12 cellular contexts compared by ENCODE assay signal in the genomic region with DNA sequence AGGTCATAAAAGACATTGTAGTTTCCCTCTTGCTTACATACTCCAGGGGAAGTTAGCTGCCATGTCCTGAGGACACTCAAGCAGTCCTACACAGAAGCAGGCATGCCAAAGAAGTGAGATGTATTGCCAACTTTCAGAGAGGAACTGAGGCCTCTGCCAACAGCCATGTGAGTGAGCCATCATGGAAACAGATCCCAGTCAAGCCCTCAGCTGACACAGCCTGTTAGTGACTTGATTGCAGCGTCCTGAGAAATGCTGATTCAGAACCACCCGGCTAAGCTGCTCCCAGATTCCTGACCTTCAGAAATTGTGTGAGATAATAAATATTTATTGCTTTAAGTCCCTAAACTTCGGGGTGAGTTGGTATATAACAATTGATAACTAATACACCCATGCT. TPM values are rescaled to one million over a fixed set of nuclear protein-coding genes. Genes with fewer than 3 reads are reported as not detected.
A peak's percentile ranks its signal among the peaks of the same experiment; 100 is the strongest.
DNase-seq lines count a peak whose midpoint lies in the region; ATAC-seq, FAIRE-seq and TF ChIP-seq lines count a peak whose summit lies in the region.
"Had no signal": no experiment of that assay in that cellular context is flagged by ENCODE, and none has a peak within 500 bp of the region (broad histone marks: within the 10 kb centered on the region; RNA-seq: fewer than 3 reads in every experiment).

No MANE protein-coding gene starts in this region.

- no peak overlapping the region for H3K9ac ChIP-seq in MM.1S (ENCODE audit: low read length)
- no peak overlapping the region for H3K9ac ChIP-seq in K562 (ENCODE audit: insufficient read depth in 1 of 2, low read depth in 2 of 2, low read length in 2 of 2)

- no peak overlapping the region for H3K4me3 ChIP-seq in MM.1S (ENCODE audit: low read length)
- H3K4me3 ChIP-seq in K562, result no peak overlapping the region
- H3K4me3 ChIP-seq in thoracic aorta, result no peak overlapping the region

- in situ Hi-C loops in K562 (cut with MboI), result loop anchor here (10.0 kb wide), 1 partner anchor 330 kb away; no protein-coding TSS in a partner anchor

- H3K4me2 ChIP-seq in MM.1S (ENCODE audit: low read depth, low read length), result peak overlapping the region; percentile 40; the same call in 1 of the 2 replicates
- H3K4me2 ChIP-seq in K562 (ENCODE audit: insufficient read depth, low read length), result peak overlapping the region; percentile 36; the same call in 1 of the 2 replicates

- TF ChIP-seq CTCF in MM.1S (IDR thresholded peaks at IDR 0.05; ENCODE audit: low read length) (no peak), K562 (IDR thresholded peaks at IDR 0.05 in 2 of 3, conservative IDR thresholded peaks at IDR 0.05 in 1 of 3; ENCODE audit: insufficient read depth in 2 of 3, low read depth in 1 of 3, low read length in 3 of 3) (no peak), thoracic aorta (IDR thresholded peaks at IDR 0.05) (no peak)

- TF ChIP-seq EP300 in K562 (IDR thresholded peaks at IDR 0.05; ENCODE audit: low read length), result no peak

- peak; percentile 58 for FAIRE-seq in K562 (lab: Jason Lieb, UNC)

- 14% methylated on average over 3 of the region's 3 CpGs for WGBS in K562 (ENCODE audit: insufficient coverage, low coverage, missing lambda C conversion rate)

- no peaks in the 10 kb centered on the region for H3F3A ChIP-seq in MM.1S (ENCODE audit: insufficient read depth, low read length)

- POLR2A ChIA-PET in K562 (lab: Yijun Ruan, JAX), result interaction anchor here (0.7 kb wide), 1 partner anchor 588 kb away, joined by 3 read pairs; no protein-coding TSS in a partner anchor

- H3K9me1 ChIP-seq in K562 (ENCODE audit: control insufficient read depth, insufficient read depth, low read length), result no peaks in the 10 kb centered on the region

- no peak for TF ChIP-seq RAD21 in K562 (CRISPR knock-in tag; conservative IDR thresholded peaks at IDR 0.05 in 1 of 2, IDR thresholded peaks at IDR 0.05 in 1 of 2)

- H3K79me2 ChIP-seq in MM.1S (ENCODE audit: low read length) (no peaks in the 10 kb centered on the region), K562 (ENCODE audit: control insufficient read depth, insufficient read depth, low read length) (no peaks in the 10 kb centered on the region)

- H4K20me1 ChIP-seq in MM.1S (ENCODE audit: insufficient read depth, low read length) (no peaks in the 10 kb centered on the region), K562 (replicated peaks; ENCODE audit: control insufficient read depth, insufficient read depth, low read length) (no peaks in the 10 kb centered on the region)

- H3K9me2 ChIP-seq in MM.1S (replicated peaks; ENCODE audit: insufficient read depth, low read length), result no peaks in the 10 kb centered on the region

- ATAC-seq in K562 (peak; percentile 41), left colon (peak; percentile 39), thoracic aorta (ENCODE audit: insufficient number of reproducible peaks, low FRiP score, low read depth) (no peak)

- H3K27ac ChIP-seq in MM.1S (ENCODE audit: low read length), result no peak overlapping the region
- no peak overlapping the region; the same call in 2 of the 3 replicates for H3K27ac ChIP-seq in K562 (ENCODE audit: extremely low read depth, low read depth, low read length)
- peak overlapping the region; percentile 63 for H3K27ac ChIP-seq in thoracic aorta

- H3K9me3 ChIP-seq in MM.1S (replicated peaks; ENCODE audit: insufficient read depth, low read length) (no peaks in the 10 kb centered on the region), K562 (replicated peaks; ENCODE audit: control insufficient read depth, insufficient read depth, low read depth, low read length) (no peaks in the 10 kb centered on the region), thoracic aorta (no peaks in the 10 kb centered on the region)

- no peak for TF ChIP-seq POLR2A in K562 (conservative IDR thresholded peaks at IDR 0.05)

- CTCF ChIA-PET in K562 (lab: Yijun Ruan, JAX; ENCODE audit: low intra/inter-chr PET ratio), result interaction anchor here (0.5 to 0.6 kb wide), 2 partner anchors 24 to 438 kb away, joined by 3 read pairs; no protein-coding TSS in a partner anchor

- H3K4me1 ChIP-seq in MM.1S (ENCODE audit: low read length) (peaks cover 6% of the 10 kb centered on the region), K562 (replicated peaks in 1 of 2; ENCODE audit: control insufficient read depth in 2 of 2, insufficient read depth in 2 of 2, low read length in 2 of 2) (peaks cover 14 to 32% of the 10 kb centered on the region in 2 experiments), thoracic aorta (ENCODE audit: control insufficient read depth in 1 of 2, low read depth in 2 of 2) (peaks cover 6 to 66% of the 10 kb centered on the region in 2 donors)

- peak overlapping the region; percentile 54; the same call in 1 of the 2 replicates for H2AFZ ChIP-seq in MM.1S (ENCODE audit: low read length)
- peak overlapping the region; percentile 76 for H2AFZ ChIP-seq in K562 (ENCODE audit: low read depth, low read length)

- intact Hi-C loops in K562 (cut with micrococcal nuclease), result loop anchor here (2.0 to 10.0 kb wide), 2 partner anchors 38 to 270 kb away; a partner anchor contains a TSS
- intact Hi-C loops in left colon (cut with DNase I, micrococcal nuclease), result no loop called here

- DNase-seq in MM.1S (no peak), K562 (ENCODE audit: extremely low read depth in 1 of 4, low spot score in 3 of 4) (peak in 2 of 4 experiments; percentile 14 to 29), left colon (no peak), thoracic aorta (ENCODE audit: low spot score) (no peak), NCI-H2227 treated with DMSO at 0.1 percent for 48 hours (lab: John Stamatoyannopoulos, UW) (no peak), DMS114 treated with DMSO at 0.1 percent for 48 hours (lab: John Stamatoyannopoulos, UW; ENCODE audit: unreplicated experiment) (no peak)
- no peak for DNase-seq in activated CD4-positive, CD25-positive, alpha-beta regulatory T cell (lab: John Stamatoyannopoulos, UW)
- DNase-seq: cortex of kidney had no signal

- no TSS peak for BruUV-seq in K562 (replicated peaks; lab: Mats Ljungman, UMichigan)

- H3K36me3 ChIP-seq in MM.1S (replicated peaks; ENCODE audit: insufficient read depth, low read length), result no peaks in the 10 kb centered on the region
- H3K36me3 ChIP-seq in K562 (ENCODE audit: control insufficient read depth, insufficient read depth, low read length), result no peaks in the 10 kb centered on the region
- no peaks in the 10 kb centered on the region for H3K36me3 ChIP-seq in thoracic aorta

- no peaks in the 10 kb centered on the region for H3K27me3 ChIP-seq in MM.1S (replicated peaks; ENCODE audit: insufficient read depth, low read length)
- no peaks in the 10 kb centered on the region for H3K27me3 ChIP-seq in K562 (ENCODE audit: control insufficient read depth in 2 of 2, insufficient read depth in 2 of 2, low read length in 2 of 2)
- H3K27me3 ChIP-seq in thoracic aorta (replicated peaks; ENCODE audit: insufficient read depth), result no peaks in the 10 kb centered on the region

RNA-seq across cellular contexts. Expression of a gene that starts 38.1 kb away (rescaled TPM):
- not detected in 2 replicates for total RNA-seq in K562 (2011; cell fraction: chromatin; rRNA removed; ENCODE audit: low replicate concordance)
- not detected in 2 replicates for total RNA-seq in K562 (2011; cell fraction: nucleolus; rRNA removed)
- total RNA-seq in K562 (2011; cell fraction: nucleoplasm; rRNA removed), result not detected in 2 replicates
- total RNA-seq in K562 (2014; rRNA removed) (0.12 TPM in 1 of 2 replicates, not detected in the other), K562 (2014; rRNA removed; fragmentation: Illumina TruSeq; extraction: Trizol) (0.11 TPM in 1 of 2 replicates, not detected in the other), K562 (2015; rRNA removed; fragmentation: Illumina TruSeq; extraction: Trizol) (0.14 TPM in 1 of 2 replicates, not detected in the other), K562 (2021) (not detected in 2 replicates), left colon (not detected), thoracic aorta (not detected)
- polyA plus RNA-seq in K562 (2011; rRNA removed) (0.15 TPM in 1 of 2 replicates, not detected in the other), K562 (2014; fragmentation: Illumina TruSeq; extraction: Trizol) (0.12 TPM in 1 of 2 replicates, not detected in the other), K562 (2014; fragmentation: Nextera tagmentation; extraction: Ambion mirVana) (under 1 TPM; 0.18 to 0.24 TPM), K562 (2014; rRNA removed) (0.08 and 0.13 TPM in 2 replicates)
- 0.04 and 0.06 TPM in 2 replicates for polyA plus RNA-seq in K562 (2011; cell fraction: cytosol; rRNA removed)
- not detected in 2 replicates for polyA plus RNA-seq in K562 (2011; cell fraction: nucleus; rRNA removed)
- not detected in 2 replicates for polyA plus RNA-seq in K562 (2012)
- polyA minus RNA-seq in K562 (2011; rRNA and poly(A)+ RNA removed), result not detected in 2 replicates
- polyA minus RNA-seq in K562 (2011; cell fraction: cytosol; rRNA and poly(A)+ RNA removed), result not detected in 2 replicates
- not detected in 2 replicates for polyA minus RNA-seq in K562 (2011; cell fraction: nucleus; rRNA and poly(A)+ RNA removed)
- total RNA-seq: activated B cell treated with CpG ODN at 0.5 μM for 24 hours; activated T-helper 2 cell treated with anti-CD3 and anti-CD28 coated beads, Interferon-gamma antibody, Interleukin-2, Interleukin-4, amounts not matched to agents 10 μg/mL and 5 μg/mL and 100 μg/mL, durations not matched to agents 14 hours and 24 hours and 36 hours; neural crest cell; subcutaneous adipose tissue had no signal

RNA-seq across cellular contexts. Expression of a gene that starts 54.2 kb away (rescaled TPM):
- total RNA-seq in K562 (2011; cell fraction: chromatin; rRNA removed; ENCODE audit: low replicate concordance), result 0.86 and 3.8 TPM in 2 replicates
- 2.8 and 2.9 TPM in 2 replicates for total RNA-seq in K562 (2011; cell fraction: nucleolus; rRNA removed)
- total RNA-seq in K562 (2011; cell fraction: nucleoplasm; rRNA removed), result 3.7 and 5.0 TPM in 2 replicates
- 3.5 and 5.4 TPM in 2 replicates for total RNA-seq in K562 (2014; rRNA removed)
- 9.5 and 10.2 TPM in 2 replicates for total RNA-seq in K562 (2014; rRNA removed; fragmentation: Illumina TruSeq; extraction: Trizol)
- 8.5 and 10.0 TPM in 2 replicates for total RNA-seq in K562 (2015; rRNA removed; fragmentation: Illumina TruSeq; extraction: Trizol)
- total RNA-seq in K562 (2021), result 7.4 and 8.1 TPM in 2 replicates
- 6.1 and 10.7 TPM in 2 replicates for polyA plus RNA-seq in K562 (2011; rRNA removed)
- polyA plus RNA-seq in K562 (2011; cell fraction: cytosol; rRNA removed), result 5.5 and 5.7 TPM in 2 replicates
- 1.1 and 2.0 TPM in 2 replicates for polyA plus RNA-seq in K562 (2011; cell fraction: nucleus; rRNA removed)
- 8.5 and 11.2 TPM in 2 replicates for polyA plus RNA-seq in K562 (2012)
- polyA plus RNA-seq in K562 (2014; fragmentation: Illumina TruSeq; extraction: Trizol), result 6.1 and 6.9 TPM in 2 replicates
- polyA plus RNA-seq in K562 (2014; fragmentation: Nextera tagmentation; extraction: Ambion mirVana), result 10 to 100 TPM; 32.5 to 43.3 TPM
- polyA plus RNA-seq in K562 (2014; rRNA removed), result 6.2 and 8.0 TPM in 2 replicates
- polyA minus RNA-seq in K562 (2011; rRNA and poly(A)+ RNA removed), result 1.8 and 3.7 TPM in 2 replicates
- polyA minus RNA-seq in K562 (2011; cell fraction: cytosol; rRNA and poly(A)+ RNA removed), result 1.4 and 3.5 TPM in 2 replicates
- polyA minus RNA-seq in K562 (2011; cell fraction: nucleus; rRNA and poly(A)+ RNA removed), result 0.67 and 1.1 TPM in 2 replicates
- total RNA-seq in left colon, result 10 to 100 TPM; 16.8 to 17.5 TPM
- 10 to 100 TPM; 16.5 to 27.1 TPM for total RNA-seq in thoracic aorta

Comparison
In these comparisons a context has a peak if more than half of its experiments do, and no peak if none do; other contexts are left out.
1. H3K27ac ChIP-seq: peak in thoracic aorta (2 of 2); none in MM.1S (single experiment) and K562 (single experiment).